In the genomic region with DNA sequence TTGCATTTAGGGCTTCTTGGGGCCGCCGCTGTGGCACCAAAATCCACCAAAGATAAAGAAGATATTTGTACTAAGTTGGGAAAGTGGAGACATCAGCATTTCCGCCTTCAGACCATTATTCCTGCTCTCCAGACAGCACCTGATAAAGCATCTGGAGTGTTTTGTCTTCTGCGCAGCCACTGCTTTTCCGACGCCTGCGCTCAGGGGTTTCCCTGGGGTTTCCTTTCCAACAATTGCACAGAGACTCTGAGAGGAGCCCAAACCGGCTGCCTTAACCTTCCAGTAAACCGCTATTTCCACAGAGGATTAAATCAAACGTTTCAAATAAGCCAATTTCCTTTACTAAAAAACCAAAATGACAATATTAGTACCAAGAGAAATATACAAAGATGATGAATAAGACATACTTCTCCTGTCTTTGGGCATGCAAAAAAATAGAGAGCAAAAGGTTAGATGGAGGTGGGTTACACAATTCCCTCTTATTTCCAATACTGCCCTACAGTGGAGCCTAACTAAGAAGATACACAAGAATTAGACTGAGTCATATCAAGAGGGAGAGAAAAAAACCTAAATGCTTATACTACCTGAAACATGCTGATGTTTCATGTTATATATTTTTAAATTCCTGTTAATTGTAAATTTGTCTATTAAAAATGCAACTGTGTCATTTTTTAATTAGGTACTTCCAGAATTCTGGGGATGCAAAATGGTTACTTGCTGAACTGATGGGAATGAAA, we compare ENCODE assay signal across 22 cellular contexts.
DNase-seq lines count a peak whose midpoint lies in the region; ATAC-seq and TF ChIP-seq lines count a peak whose summit lies in the region.
"Had no signal": no experiment of that assay in that cellular context is flagged by ENCODE, and none has a peak within 500 bp of the region (broad histone marks: within the 10 kb centered on the region; RNA-seq: fewer than 3 reads in every experiment).

No MANE protein-coding gene starts in this region.

- H3K27ac Mint-ChIP-seq in activated naive CD4-positive, alpha-beta T cell treated with anti-CD3 and anti-CD28 coated beads, Interleukin-2, amount 50 U/mL, for 24 hours: peak overlapping the region; percentile 38
- peak overlapping the region; percentile 57; the same call in 1 of the 2 replicates for H3K27ac Mint-ChIP-seq in WTC11
- H3K27ac Mint-ChIP-seq: natural killer cell treated with Interleukin-12 subunit alpha and Interleukin-12 subunit beta and Interleukin-15 and Interleukin-18, amount 100 ng/mL, for 72 hours had no signal

- ATAC-seq in WTC11: no peak
- no peak for ATAC-seq in HG03460 (IDR thresholded peaks at IDR 0.05; ENCODE audit: unreplicated experiment)
- ATAC-seq: activated T-cell treated with anti-CD3 and anti-CD28 coated beads, Interleukin-2, amount 50 U/mL, for 4 hours; natural killer cell treated with Interleukin-12 subunit alpha and Interleukin-12 subunit beta and Interleukin-15 and Interleukin-18, amount 100 ng/mL, for 72 hours; psoas muscle had no signal

- H3K4me1 ChIP-seq in trophoblast cell (ENCODE audit: control insufficient read depth in 1 of 2, insufficient read depth in 2 of 2, low read length in 2 of 2): peaks cover 0 to 7% of the 10 kb centered on the region in 2 experiments

- no peak overlapping the region for H3K14ac ChIP-seq in trophoblast cell (ENCODE audit: low read length)

- no peak overlapping the region for H2BK5ac ChIP-seq in trophoblast cell (ENCODE audit: low read depth, low read length, poor library complexity)

- H3K36me3 Mint-ChIP-seq in activated naive CD4-positive, alpha-beta T cell treated with anti-CD3 and anti-CD28 coated beads, Interleukin-2, amount 50 U/mL, for 24 hours: peaks cover 1% of the 10 kb centered on the region
- H3K36me3 Mint-ChIP-seq in WTC11: no peaks in the 10 kb centered on the region
- H3K36me3 Mint-ChIP-seq: CD4-positive, CD25-positive, alpha-beta regulatory T cell; natural killer cell treated with Interleukin-12 subunit alpha and Interleukin-12 subunit beta and Interleukin-15 and Interleukin-18, amount 100 ng/mL, for 72 hours had no signal

- H2AK5ac ChIP-seq in trophoblast cell (ENCODE audit: low read length): no peak overlapping the region

- TF ChIP-seq CTCF in WTC11 (IDR thresholded peaks at IDR 0.05) (no peak), fibroblast of mammary gland (conservative IDR thresholded peaks at IDR 0.05; ENCODE audit: control insufficient read depth, insufficient read depth, low read depth, low read length) (no peak)

- no peak for DNase-seq in activated naive CD4-positive, alpha-beta T cell treated with anti-CD3 and anti-CD28 coated beads, Interleukin-2, amount 50 U/mL, for 16 hours
- DNase-seq in WTC11 (ENCODE audit: low spot score): no peak
- DNase-seq in fibroblast of mammary gland (ENCODE audit: low read depth): peak; percentile 14
- DNase-seq in trophoblast cell: no peak
- no peak for DNase-seq in NCI-H1694 treated with DMSO at 0.1 percent for 48 hours (lab: John Stamatoyannopoulos, UW)
- no peak for DNase-seq in NOMO-1 treated with DMSO at 0.1 percent for 48 hours (lab: John Stamatoyannopoulos, UW; ENCODE audit: unreplicated experiment)
- DNase-seq: activated CD4-positive, alpha-beta memory T cell treated with anti-CD3 and anti-CD28 coated beads for 36 hours; activated T-cell treated with anti-CD3 and anti-CD28 coated beads, Interleukin-2, amount 50 U/mL, for 4 hours; adrenal gland; CD4-positive, CD25-positive, alpha-beta regulatory T cell; effector CD8-positive, alpha-beta T cell; GOT3; NCI-H1930; NCI-H524; psoas muscle; SHP77; stimulated activated CD4-positive, alpha-beta T cell treated with anti-CD3 and anti-CD28 coated beads, Interleukin-12 subunit alpha, Interleukin-12 subunit beta, amount 100 ng/mL, for 4 hours had no signal

- H3K4me3 ChIP-seq in fibroblast of mammary gland (ENCODE audit: control insufficient read depth, low read depth, low read length): no peak overlapping the region
- H3K4me3 ChIP-seq in trophoblast cell (ENCODE audit: low read depth, low read length): no peak overlapping the region
- H3K4me3 ChIP-seq: adrenal gland, psoas muscle had no signal

- CTCF ChIA-PET in WTC11 (lab: Charles Lee): no interaction called here

- peak overlapping the region; percentile 26 for H3K27ac ChIP-seq in trophoblast cell (ENCODE audit: low read depth, low read length)
- H3K27ac ChIP-seq: adrenal gland, psoas muscle had no signal

- no peak overlapping the region for H2AFZ ChIP-seq in trophoblast cell (ENCODE audit: insufficient read depth, low read length, poor library complexity)

- peak overlapping the region; percentile 57 for H3K4ac ChIP-seq in trophoblast cell (ENCODE audit: low read depth, low read length)

- no peak overlapping the region for H4K12ac ChIP-seq in trophoblast cell (ENCODE audit: low read depth, low read length)

- H3K9me3 Mint-ChIP-seq in activated naive CD4-positive, alpha-beta T cell treated with anti-CD3 and anti-CD28 coated beads, Interleukin-2, amount 50 U/mL, for 24 hours: no peaks in the 10 kb centered on the region
- no peaks in the 10 kb centered on the region for H3K9me3 Mint-ChIP-seq in WTC11
- H3K9me3 Mint-ChIP-seq: activated CD4-positive, alpha-beta memory T cell treated with anti-CD3 and anti-CD28 coated beads for 36 hours; activated T-cell treated with anti-CD3 and anti-CD28 coated beads, Interleukin-2, amount 50 U/mL, for 4 hours; CD4-positive, CD25-positive, alpha-beta regulatory T cell; central memory CD8-positive, alpha-beta T cell; memory B cell; natural killer cell treated with Interleukin-12 subunit alpha and Interleukin-12 subunit beta and Interleukin-15 and Interleukin-18, amount 100 ng/mL, for 72 hours had no signal

- no peak overlapping the region for H3K9ac ChIP-seq in trophoblast cell (ENCODE audit: low read length)

- no peak overlapping the region for H3K4me2 ChIP-seq in trophoblast cell (ENCODE audit: low read length)

- no CpG with 5 or more reads among the region's 10 CpGs for WGBS in trophoblast cell (ENCODE audit: extremely low coverage, insufficient coverage, insufficient read length)

- no peaks in the 10 kb centered on the region for H3K27me3 Mint-ChIP-seq in activated naive CD4-positive, alpha-beta T cell treated with anti-CD3 and anti-CD28 coated beads, Interleukin-2, amount 50 U/mL, for 24 hours
- no peaks in the 10 kb centered on the region for H3K27me3 Mint-ChIP-seq in WTC11 (ENCODE audit: low read depth)
- H3K27me3 Mint-ChIP-seq: activated CD4-positive, alpha-beta memory T cell treated with anti-CD3 and anti-CD28 coated beads for 36 hours; CD4-positive, CD25-positive, alpha-beta regulatory T cell; central memory CD8-positive, alpha-beta T cell; memory B cell; natural killer cell treated with Interleukin-12 subunit alpha and Interleukin-12 subunit beta and Interleukin-15 and Interleukin-18, amount 100 ng/mL, for 72 hours had no signal

- H3K79me2 ChIP-seq in trophoblast cell (ENCODE audit: control insufficient read depth, insufficient read depth, low read length, poor library complexity): no peaks in the 10 kb centered on the region

- POLR2A ChIA-PET in WTC11 (lab: Charles Lee): interaction anchor here (0.6 kb wide), 1 partner anchor 98 kb away, joined by 3 read pairs; the partner anchor contains the start of gene MAPKAP1

- no peaks in the 10 kb centered on the region for H3K27me3 ChIP-seq in trophoblast cell (ENCODE audit: insufficient read depth, low read length)
- H3K27me3 ChIP-seq: adrenal gland had no signal

- peaks cover 65% of the 10 kb centered on the region for H3K4me1 Mint-ChIP-seq in activated naive CD4-positive, alpha-beta T cell treated with anti-CD3 and anti-CD28 coated beads, Interleukin-2, amount 50 U/mL, for 24 hours
- H3K4me1 Mint-ChIP-seq in WTC11: peaks cover 58% of the 10 kb centered on the region

- no peak overlapping the region for H4K91ac ChIP-seq in trophoblast cell (ENCODE audit: low read depth, low read length)

- H3K4me3 Mint-ChIP-seq in activated naive CD4-positive, alpha-beta T cell treated with anti-CD3 and anti-CD28 coated beads, Interleukin-2, amount 50 U/mL, for 24 hours: no peak overlapping the region
- H3K4me3 Mint-ChIP-seq in WTC11: no peak overlapping the region
- H3K4me3 Mint-ChIP-seq: activated CD4-positive, alpha-beta memory T cell treated with anti-CD3 and anti-CD28 coated beads for 36 hours; activated T-cell treated with anti-CD3 and anti-CD28 coated beads, Interleukin-2, amount 50 U/mL, for 4 hours; CD4-positive, CD25-positive, alpha-beta regulatory T cell; central memory CD8-positive, alpha-beta T cell; memory B cell; natural killer cell treated with Interleukin-12 subunit alpha and Interleukin-12 subunit beta and Interleukin-15 and Interleukin-18, amount 100 ng/mL, for 72 hours had no signal

- H3K18ac ChIP-seq in trophoblast cell (ENCODE audit: low read length): no peak overlapping the region

- H4K8ac ChIP-seq in trophoblast cell (ENCODE audit: low read depth, low read length): no peak overlapping the region

- H2BK12ac ChIP-seq in trophoblast cell (ENCODE audit: low read length): no peak overlapping the region

- no peak overlapping the region for H2BK120ac ChIP-seq in trophoblast cell (ENCODE audit: insufficient read depth, low read length, poor library complexity)

- H3K36me3 ChIP-seq in trophoblast cell (ENCODE audit: control insufficient read depth in 1 of 2, insufficient read depth in 2 of 2, low read length in 2 of 2): no peaks in the 10 kb centered on the region
- H3K36me3 ChIP-seq: adrenal gland had no signal

- H3K23ac ChIP-seq in trophoblast cell (ENCODE audit: low read length): no peak overlapping the region

- H3K9me3 ChIP-seq in trophoblast cell (ENCODE audit: insufficient read depth, low read depth, low read length): peaks cover 1% of the 10 kb centered on the region
- H3K9me3 ChIP-seq: adrenal gland, psoas muscle had no signal

- H3K79me1 ChIP-seq in trophoblast cell (ENCODE audit: low read length): no peaks in the 10 kb centered on the region

TF ChIP-seq in WTC11, 78 proteins besides CTCF, POLR2A, EP300 and RAD21 (continues in another document):
- no peak for TF ChIP-seq ZNF219 (CRISPR knock-in tag; IDR thresholded peaks at IDR 0.05; ENCODE audit: borderline replicate concordance)
- TF ChIP-seq SP1 (CRISPR knock-in tag; conservative IDR thresholded peaks at IDR 0.05): no peak
- TF ChIP-seq ATF1 (CRISPR knock-in tag; IDR thresholded peaks at IDR 0.05): no peak
- TF ChIP-seq, protein P1, sequence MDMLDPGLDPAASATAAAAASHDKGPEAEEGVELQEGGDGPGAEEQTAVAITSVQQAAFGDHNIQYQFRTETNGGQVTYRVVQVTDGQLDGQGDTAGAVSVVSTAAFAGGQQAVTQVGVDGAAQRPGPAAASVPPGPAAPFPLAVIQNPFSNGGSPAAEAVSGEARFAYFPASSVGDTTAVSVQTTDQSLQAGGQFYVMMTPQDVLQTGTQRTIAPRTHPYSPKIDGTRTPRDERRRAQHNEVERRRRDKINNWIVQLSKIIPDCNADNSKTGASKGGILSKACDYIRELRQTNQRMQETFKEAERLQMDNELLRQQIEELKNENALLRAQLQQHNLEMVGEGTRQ (CRISPR knock-in tag; IDR thresholded peaks at IDR 0.05): no peak
- TF ChIP-seq, protein P2, sequence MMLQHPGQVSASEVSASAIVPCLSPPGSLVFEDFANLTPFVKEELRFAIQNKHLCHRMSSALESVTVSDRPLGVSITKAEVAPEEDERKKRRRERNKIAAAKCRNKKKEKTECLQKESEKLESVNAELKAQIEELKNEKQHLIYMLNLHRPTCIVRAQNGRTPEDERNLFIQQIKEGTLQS (CRISPR knock-in tag; conservative IDR thresholded peaks at IDR 0.05): no peak
- TF ChIP-seq TEAD4 (CRISPR knock-in tag; IDR thresholded peaks at IDR 0.05): no peak
